ENCODE assay signal across 11 cellular contexts in the genomic region with DNA sequence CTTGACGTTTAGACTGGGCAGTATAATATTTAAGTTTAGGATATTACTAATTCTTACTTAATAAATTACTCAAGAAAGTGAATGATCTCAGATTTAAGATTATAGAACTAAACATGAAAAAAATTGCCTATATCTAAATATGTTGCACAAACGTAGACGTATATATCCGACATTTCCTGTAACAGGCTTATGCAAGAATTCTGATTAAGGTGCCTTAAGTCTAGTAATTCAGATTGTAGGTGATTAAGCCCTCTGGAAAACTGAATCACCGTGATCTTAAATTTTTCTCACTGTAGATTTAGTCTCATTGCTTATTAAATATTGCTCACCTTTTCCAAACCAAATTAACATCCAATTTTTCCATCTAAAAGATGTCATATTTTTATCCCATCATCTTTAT. TPM values are rescaled to one million over a fixed set of nuclear protein-coding genes. Genes with fewer than 3 reads are reported as not detected.
"Had no signal": no experiment of that assay in that cellular context is flagged by ENCODE, and none has a peak within 500 bp of the region (broad histone marks: within the 10 kb centered on the region; RNA-seq: fewer than 3 reads in every experiment).

No MANE protein-coding gene starts in this region.

- ATAC-seq: HCT116, HepG2 had no signal

- H3K36me3 ChIP-seq: HAP-1 had no signal

- DNase-seq: GM23248, GOT3, H7, HFFc6 had no signal

- H3K9ac ChIP-seq: GM23248 had no signal

- H3K27ac ChIP-seq: GM23248, HL-60 had no signal

- H3K9me3 ChIP-seq: HAP-1 had no signal

- FAIRE-seq: HepG2 had no signal

- H2AFZ ChIP-seq: GM23248 had no signal

- H3K4me3 ChIP-seq: GM23248, HAP-1 had no signal

RNA-seq across cellular contexts. Expression of a gene that starts 24.0 kb away (rescaled TPM):
- total RNA-seq: GM23248, H4, H7, HepG2, HFFc6, HT1080 had no signal
- polyA plus RNA-seq: GM23248, HepG2, IgD-negative memory B cell had no signal
